ENCODE assay signal across 1 cellular context in genomic region chr12:45613306-45613705, GRCh38.
TF ChIP-seq lines count a peak whose summit lies in the region.

No MANE protein-coding gene starts in this region.

TF ChIP-seq in endothelial cell of umbilical vein, 7 proteins besides CTCF, POLR2A, EP300 and RAD21:
- TF ChIP-seq MYC (IDR thresholded peaks at IDR 0.05; ENCODE audit: low read depth, low read length), result no peak
- no peak for TF ChIP-seq EZH2 (IDR thresholded peaks at IDR 0.05; ENCODE audit: borderline replicate concordance, low read depth, low read length, severe bottlenecking)
- no peak for TF ChIP-seq GATA2 (IDR thresholded peaks at IDR 0.05; ENCODE audit: insufficient read depth, insufficient read length, low read depth, low read length)
- TF ChIP-seq FOS (IDR thresholded peaks at IDR 0.05; ENCODE audit: borderline replicate concordance, insufficient read depth, low read length), result peak; percentile 18
